ENCODE assay signal across 21 cellular contexts in the genomic region with DNA sequence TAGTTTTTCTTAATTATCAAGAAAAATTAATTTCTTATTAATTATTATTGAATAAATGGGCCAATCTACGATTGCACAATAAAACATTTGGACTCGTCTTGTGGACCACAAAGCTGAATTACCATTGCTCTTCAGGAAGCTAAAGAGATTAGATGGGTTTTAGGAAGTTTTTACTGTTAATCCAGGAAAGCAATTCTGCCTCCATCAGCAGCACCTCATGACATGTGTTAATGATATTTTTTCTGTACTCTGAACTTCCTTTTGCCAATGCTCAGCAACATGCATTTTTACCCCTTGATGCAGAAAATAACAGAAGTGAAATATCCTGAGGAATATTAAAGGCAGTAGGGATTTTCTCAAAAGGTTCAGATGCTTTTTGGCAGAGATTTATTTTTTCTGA. TPM values are rescaled to one million over a fixed set of nuclear protein-coding genes. Genes with fewer than 3 reads are reported as not detected.
DNase-seq lines count a peak whose midpoint lies in the region; ATAC-seq, FAIRE-seq and TF ChIP-seq lines count a peak whose summit lies in the region.
"Had no signal": no experiment of that assay in that cellular context is flagged by ENCODE, and none has a peak within 500 bp of the region (broad histone marks: within the 10 kb centered on the region; RNA-seq: fewer than 3 reads in every experiment).

No MANE protein-coding gene starts in this region.

- no TSS peak for BruUV-seq in K562 (replicated peaks; lab: Mats Ljungman, UMichigan)
- no TSS peak for BruUV-seq in HepG2 (replicated peaks; lab: Mats Ljungman, UMichigan)

- H3K4me3 ChIP-seq in K562 (no peak overlapping the region), HepG2 (replicated peaks in 1 of 3; ENCODE audit: insufficient read depth in 1 of 3, low read depth in 2 of 3, low read length in 3 of 3) (no peak overlapping the region)

- H3K4me2 ChIP-seq in K562 (ENCODE audit: insufficient read depth, low read length) (no peak overlapping the region), HepG2 (ENCODE audit: low read depth, low read length) (no peak overlapping the region)

- no peak for ATAC-seq in K562
- ATAC-seq in HepG2 = no peak
- ATAC-seq in stimulated activated memory B cell treated with anti-CD40 and anti-IgM and Interleukin-4, amounts not matched to agents 10 μg/mL and 1 μg/mL and 100 μg/mL, for 72 hours = no peak
- ATAC-seq: HCT116 had no signal

- no peak for FAIRE-seq in K562 (lab: Jason Lieb, UNC)
- FAIRE-seq in HepG2 (lab: Jason Lieb, UNC) = no peak
- FAIRE-seq: A204.1, D721Med, G401.6, GM12892, GM18507 had no signal

- TF ChIP-seq POLR2A in K562 (conservative IDR thresholded peaks at IDR 0.05) (no peak), HepG2 (IDR thresholded peaks at IDR 0.05; ENCODE audit: insufficient read depth in 1 of 2, low read depth in 2 of 2, low read length in 2 of 2) (no peak)

- CTCF ChIA-PET in K562 (lab: Yijun Ruan, JAX; ENCODE audit: low intra/inter-chr PET ratio) = no interaction called here
- CTCF ChIA-PET in HepG2 (lab: Yijun Ruan, JAX; ENCODE audit: low intra/inter-chr PET ratio, low total read pairs) = no interaction called here

- no peaks in the 10 kb centered on the region; the same call in 1 of the 2 replicates for H3K9me3 ChIP-seq in K562 (replicated peaks; ENCODE audit: control insufficient read depth, insufficient read depth, low read depth, low read length)
- no peaks in the 10 kb centered on the region for H3K9me3 ChIP-seq in HepG2 (ENCODE audit: low read length)
- H3K9me3 ChIP-seq: Caco-2 had no signal

- TF ChIP-seq RAD21 in K562 (CRISPR knock-in tag; conservative IDR thresholded peaks at IDR 0.05 in 1 of 2, IDR thresholded peaks at IDR 0.05 in 1 of 2) (no peak), HepG2 (CRISPR knock-in tag; IDR thresholded peaks at IDR 0.05) (no peak)

- H3K9me3 Mint-ChIP-seq in HFFc6 = peaks cover 17% of the 10 kb centered on the region
- peaks cover 5% of the 10 kb centered on the region for H3K9me3 Mint-ChIP-seq in stimulated activated memory B cell treated with anti-CD40 and anti-IgM and Interleukin-4, amounts not matched to agents 10 μg/mL and 1 μg/mL and 100 μg/mL, for 72 hours
- H3K9me3 Mint-ChIP-seq: CD4-positive, alpha-beta T cell had no signal

- POLR2A ChIA-PET in K562 (lab: Yijun Ruan, JAX) (interaction anchor here (1.7 kb wide), 1 partner anchor 25 kb away, joined by 4 read pairs; no protein-coding TSS in a partner anchor), HepG2 (lab: Yijun Ruan, JAX) (no interaction called here)

- peaks cover 36% of the 10 kb centered on the region for H3K36me3 Mint-ChIP-seq in HFFc6 (ENCODE audit: low read depth)
- H3K36me3 Mint-ChIP-seq in stimulated activated memory B cell treated with anti-CD40 and anti-IgM and Interleukin-4, amounts not matched to agents 10 μg/mL and 1 μg/mL and 100 μg/mL, for 72 hours = no peaks in the 10 kb centered on the region

- H3K27me3 Mint-ChIP-seq in HFFc6 (ENCODE audit: insufficient read depth) = no peaks in the 10 kb centered on the region
- H3K27me3 Mint-ChIP-seq in stimulated activated memory B cell treated with anti-CD40 and anti-IgM and Interleukin-4, amounts not matched to agents 10 μg/mL and 1 μg/mL and 100 μg/mL, for 72 hours = no peaks in the 10 kb centered on the region

- in situ Hi-C loops in K562 (cut with MboI) (no loop called here), HepG2 (cut with HindIII; ENCODE audit: extremely low pct_ligation_motif_present, low pct_unique_long_range_greater_than_20kb) (no loop called here)

- peak overlapping the region; percentile 36; the same call in 1 of the 2 replicates for H3K27ac Mint-ChIP-seq in HFFc6
- H3K27ac Mint-ChIP-seq in stimulated activated memory B cell treated with anti-CD40 and anti-IgM and Interleukin-4, amounts not matched to agents 10 μg/mL and 1 μg/mL and 100 μg/mL, for 72 hours = no peak overlapping the region
- H3K27ac Mint-ChIP-seq: CD4-positive, alpha-beta T cell had no signal

- TF ChIP-seq CTCF in HFFc6 (IDR thresholded peaks at IDR 0.05) (no peak), K562 (IDR thresholded peaks at IDR 0.05 in 2 of 3, conservative IDR thresholded peaks at IDR 0.05 in 1 of 3; ENCODE audit: insufficient read depth in 2 of 3, low read depth in 1 of 3, low read length in 3 of 3) (no peak), HepG2 (CRISPR knock-in tag; IDR thresholded peaks at IDR 0.05) (no peak)

- no peak overlapping the region for H3K9ac ChIP-seq in K562 (ENCODE audit: insufficient read depth in 1 of 2, low read depth in 2 of 2, low read length in 2 of 2)
- H3K9ac ChIP-seq in HepG2 (ENCODE audit: insufficient read depth, low read depth, low read length) = no peak overlapping the region

- H3K36me3 ChIP-seq in K562 (ENCODE audit: control insufficient read depth, insufficient read depth, low read length) (0 out of 3 replicates have a peak, but pooled peaks cover 5% of the 10 kb centered on the region), HepG2 (replicated peaks in 1 of 2; ENCODE audit: control insufficient read depth in 1 of 2, insufficient read depth in 2 of 2, low read length in 2 of 2) (no peaks in the 10 kb centered on the region)

- H3K79me2 ChIP-seq in K562 (ENCODE audit: control insufficient read depth, insufficient read depth, low read length) (peaks cover under 1% of the 10 kb centered on the region; the same call in 2 of the 3 replicates), HepG2 (ENCODE audit: insufficient read depth, low read length) (no peaks in the 10 kb centered on the region)

- H2AFZ ChIP-seq in K562 (ENCODE audit: low read depth, low read length) (no peak overlapping the region), HepG2 (ENCODE audit: low read length) (no peak overlapping the region)

- no peak for DNase-seq in HFFc6
- no peak for DNase-seq in K562 (ENCODE audit: extremely low read depth in 1 of 4, low spot score in 3 of 4)
- DNase-seq in HepG2 (ENCODE audit: low spot score) = no peak
- DNase-seq in activated CD4-positive, alpha-beta T cell treated with anti-CD3 and anti-CD28 coated beads for 1 hour = no peak
- DNase-seq in NCI-H446 treated with DMSO at 0.1 percent for 48 hours (lab: John Stamatoyannopoulos, UW) = no peak
- no peak for DNase-seq in NCI-H1694 (lab: John Stamatoyannopoulos, UW)
- DNase-seq: AML-193; Caco-2; CD4-positive, alpha-beta T cell; GOT3; H7; KBM-7 had no signal

- H3K4me3 Mint-ChIP-seq in HFFc6 = no peak overlapping the region
- H3K4me3 Mint-ChIP-seq in stimulated activated memory B cell treated with anti-CD40 and anti-IgM and Interleukin-4, amounts not matched to agents 10 μg/mL and 1 μg/mL and 100 μg/mL, for 72 hours = no peak overlapping the region
- H3K4me3 Mint-ChIP-seq: CD4-positive, alpha-beta T cell had no signal

- peaks cover 93% of the 10 kb centered on the region for H3K4me1 Mint-ChIP-seq in HFFc6 (ENCODE audit: low read depth)
- H3K4me1 Mint-ChIP-seq in stimulated activated memory B cell treated with anti-CD40 and anti-IgM and Interleukin-4, amounts not matched to agents 10 μg/mL and 1 μg/mL and 100 μg/mL, for 72 hours = no peaks in the 10 kb centered on the region

- H3K27me3 ChIP-seq in K562 (ENCODE audit: control insufficient read depth in 2 of 2, insufficient read depth in 2 of 2, low read length in 2 of 2) (no peaks in the 10 kb centered on the region), HepG2 (ENCODE audit: control insufficient read depth in 1 of 2, insufficient read depth in 2 of 2, low read length in 2 of 2) (peaks cover 0 to 5% of the 10 kb centered on the region in 2 experiments; a peak in 2 of 5 replicates)

- no peaks in the 10 kb centered on the region for H3K9me1 ChIP-seq in K562 (ENCODE audit: control insufficient read depth, insufficient read depth, low read length)

- no peaks in the 10 kb centered on the region for H4K20me1 ChIP-seq in K562 (replicated peaks; ENCODE audit: control insufficient read depth, insufficient read depth, low read length)
- H4K20me1 ChIP-seq in HepG2 (ENCODE audit: insufficient read depth, low read length) = no peaks in the 10 kb centered on the region

- H3K27ac ChIP-seq in K562 (ENCODE audit: extremely low read depth, low read depth, low read length) (no peak overlapping the region), HepG2 (ENCODE audit: extremely low read length, insufficient read depth, low read length) (no peak overlapping the region)
- H3K27ac ChIP-seq: C4-2B had no signal

- intact Hi-C loops in K562 (cut with micrococcal nuclease) (no loop called here), HepG2 (cut with micrococcal nuclease; ENCODE audit: unreplicated experiment) (no loop called here)

- 51% methylated on average over 2 of the region's 2 CpGs for WGBS in K562 (ENCODE audit: insufficient coverage, low coverage, missing lambda C conversion rate)
- 0% methylated on average over 2 of the region's 2 CpGs for WGBS in HepG2 (ENCODE audit: low lambda C conversion rate)

- H3K4me1 ChIP-seq in K562 (replicated peaks in 1 of 2; ENCODE audit: control insufficient read depth in 2 of 2, insufficient read depth in 2 of 2, low read length in 2 of 2) (peaks cover 9 to 20% of the 10 kb centered on the region in 2 experiments; a peak in 4 of 5 replicates), HepG2 (ENCODE audit: insufficient read depth, low read length) (peaks cover 10% of the 10 kb centered on the region)
- H3K4me1 ChIP-seq: Caco-2 had no signal

- no peak for TF ChIP-seq EP300 in K562 (IDR thresholded peaks at IDR 0.05; ENCODE audit: low read length)
- no peak for TF ChIP-seq EP300 in HepG2 (IDR thresholded peaks at IDR 0.05; ENCODE audit: low read depth in 2 of 2, low read length in 2 of 2)
- TF ChIP-seq EP300 in HepG2 (CRISPR knock-in tag; IDR thresholded peaks at IDR 0.05; ENCODE audit: borderline replicate concordance) = no peak

RNA-seq across cellular contexts. Expression of gene HS3ST3A1, which starts 37.8 kb away (rescaled TPM):
- 10 to 100 TPM; 29.4 to 45.8 (median 36.5) TPM for total RNA-seq in HFFc6 (2021; fragmentation: NEBNext Ultra II Directional; extraction: Animal tissue kit (Norgen Biotek cat#: 25700))
- 3.4 and 11.5 TPM in 2 replicates for total RNA-seq in K562 (2011; cell fraction: chromatin; rRNA removed; ENCODE audit: low replicate concordance)
- total RNA-seq in K562 (2011; cell fraction: nucleolus; rRNA removed) = 17.2 and 19.7 TPM in 2 replicates
- 7.4 and 8.5 TPM in 2 replicates for total RNA-seq in K562 (2011; cell fraction: nucleoplasm; rRNA removed)
- total RNA-seq in K562 (2014; rRNA removed) = 14.8 and 18.5 TPM in 2 replicates
- 1.2 and 1.5 TPM in 2 replicates for total RNA-seq in K562 (2014; rRNA removed; fragmentation: Illumina TruSeq; extraction: Trizol)
- 8.0 and 8.1 TPM in 2 replicates for total RNA-seq in K562 (2015; rRNA removed; fragmentation: Illumina TruSeq; extraction: Trizol)
- 11.7 and 12.0 TPM in 2 replicates for total RNA-seq in K562 (2021)
- polyA plus RNA-seq in K562 (2011; rRNA removed) = 2.3 TPM in 2 replicates
- polyA plus RNA-seq in K562 (2011; cell fraction: cytosol; rRNA removed) = 5.0 and 13.1 TPM in 2 replicates
- polyA plus RNA-seq in K562 (2011; cell fraction: nucleus; rRNA removed) = 2.2 and 4.5 TPM in 2 replicates
- polyA plus RNA-seq in K562 (2012) = 5.5 and 6.8 TPM in 2 replicates
- polyA plus RNA-seq in K562 (2014; fragmentation: Illumina TruSeq; extraction: Trizol) = 1.7 and 9.6 TPM in 2 replicates
- under 1 TPM; 0.25 to 0.39 TPM for polyA plus RNA-seq in K562 (2014; fragmentation: Nextera tagmentation; extraction: Ambion mirVana)
- 6.6 and 9.1 TPM in 2 replicates for polyA plus RNA-seq in K562 (2014; rRNA removed)
- polyA minus RNA-seq in K562 (2011; rRNA and poly(A)+ RNA removed) = 0.33 and 1.4 TPM in 2 replicates
- polyA minus RNA-seq in K562 (2011; cell fraction: cytosol; rRNA and poly(A)+ RNA removed) = 11.8 and 18.3 TPM in 2 replicates
- polyA minus RNA-seq in K562 (2011; cell fraction: nucleus; rRNA and poly(A)+ RNA removed) = 10.0 and 15.2 TPM in 2 replicates
- 2.9 and 3.5 TPM in 2 replicates for total RNA-seq in HepG2 (2016; rRNA removed; fragmentation: Illumina TruSeq; extraction: Trizol)
- 1.2 and 1.3 TPM in 2 replicates for total RNA-seq in HepG2 (2016; cell fraction: cytosol; rRNA removed; fragmentation: Illumina TruSeq; extraction: Trizol; ENCODE audit: low read depth)
- total RNA-seq in HepG2 (2016; cell fraction: insoluble cytoplasmic fraction; rRNA removed; fragmentation: Illumina TruSeq; extraction: Trizol) = 2.0 and 5.1 TPM in 2 replicates
- 2.4 TPM in 2 replicates for total RNA-seq in HepG2 (2016; cell fraction: membrane; rRNA removed; fragmentation: Illumina TruSeq; extraction: Trizol)
- 2.8 and 3.0 TPM in 2 replicates for total RNA-seq in HepG2 (2016; cell fraction: nucleus; rRNA removed; fragmentation: Illumina TruSeq; extraction: Trizol)
- 1.3 and 4.4 TPM in 2 replicates for polyA plus RNA-seq in HepG2 (2011; rRNA removed)
- 1.2 and 2.1 TPM in 2 replicates for polyA plus RNA-seq in HepG2 (2011; cell fraction: cytosol; rRNA removed)
- polyA plus RNA-seq in HepG2 (2011; cell fraction: nucleus; rRNA removed) = 4.9 and 7.4 TPM in 2 replicates
- polyA plus RNA-seq in HepG2 (2012) = 1.1 and 1.2 TPM in 2 replicates
- 0.42 and 0.45 TPM in 2 replicates for polyA plus RNA-seq in HepG2 (2016; cell fraction: cytosol; fragmentation: Illumina TruSeq; extraction: Trizol; ENCODE audit: low read depth)
- polyA plus RNA-seq in HepG2 (2016; cell fraction: insoluble cytoplasmic fraction; fragmentation: Illumina TruSeq; extraction: Trizol; ENCODE audit: low read depth) = 1.2 and 1.4 TPM in 2 replicates
- polyA plus RNA-seq in HepG2 (2016; cell fraction: membrane; fragmentation: Illumina TruSeq; extraction: Trizol; ENCODE audit: low read depth) = 0.73 and 0.81 TPM in 2 replicates
- polyA plus RNA-seq in HepG2 (2016; cell fraction: nucleus; fragmentation: Illumina TruSeq; extraction: Trizol; ENCODE audit: insufficient read depth, low read depth) = 3.2 and 6.7 TPM in 2 replicates
- polyA minus RNA-seq in HepG2 (2011; rRNA and poly(A)+ RNA removed; ENCODE audit: low replicate concordance) = 11.7 TPM in 1 of 2 replicates, not detected in the other
- polyA minus RNA-seq in HepG2 (2011; cell fraction: cytosol; rRNA and poly(A)+ RNA removed) = 12.5 and 12.8 TPM in 2 replicates
- polyA minus RNA-seq in HepG2 (2011; cell fraction: nucleus; rRNA and poly(A)+ RNA removed) = 3.4 and 4.5 TPM in 2 replicates
- total RNA-seq: Caco-2, HT-29 had no signal
